In genomic region chr1:205144751-205145150, GRCh38 we compare ENCODE assay signal across 14 cellular contexts. TPM values are rescaled to one million over a fixed set of nuclear protein-coding genes. Genes with fewer than 3 reads are reported as not detected.
DNase-seq lines count a peak whose midpoint lies in the region; ATAC-seq, FAIRE-seq and TF ChIP-seq lines count a peak whose summit lies in the region.
"Had no signal": no experiment of that assay in that cellular context is flagged by ENCODE, and none has a peak within 500 bp of the region (broad histone marks: within the 10 kb centered on the region; RNA-seq: fewer than 3 reads in every experiment).

No MANE protein-coding gene starts in this region.

- peaks cover 20% of the 10 kb centered on the region for H3K36me3 Mint-ChIP-seq in HFFc6 (ENCODE audit: low read depth)

- TF ChIP-seq EP300 in A549 (IDR thresholded peaks at IDR 0.05) = no peak
- no peak for TF ChIP-seq EP300 in K562 (IDR thresholded peaks at IDR 0.05; ENCODE audit: low read length)

- in situ Hi-C loops in K562 (cut with MboI) = no loop called here

- no peaks in the 10 kb centered on the region for H3K79me2 ChIP-seq in K562 (ENCODE audit: control insufficient read depth, insufficient read depth, low read length)

- H3K27me3 ChIP-seq in K562 (ENCODE audit: control insufficient read depth in 2 of 2, insufficient read depth in 2 of 2, low read length in 2 of 2) = no peaks in the 10 kb centered on the region

- no peak overlapping the region for H3K4me3 ChIP-seq in A549
- no peak overlapping the region for H3K4me3 ChIP-seq in K562

- WGBS in A549 (ENCODE audit: missing lambda C conversion rate) = 13% methylated on average over 1 of the region's 1 CpG
- 7% methylated on average over 1 of the region's 1 CpG for WGBS in K562 (ENCODE audit: insufficient coverage, low coverage, missing lambda C conversion rate)

- peak overlapping the region; percentile 36 for H3K4me2 ChIP-seq in A549
- no peak overlapping the region for H3K4me2 ChIP-seq in K562 (ENCODE audit: insufficient read depth, low read length)

- TF ChIP-seq RAD21 in A549 (conservative IDR thresholded peaks at IDR 0.05 in 1 of 2, IDR thresholded peaks at IDR 0.05 in 1 of 2) (no peak), K562 (CRISPR knock-in tag; conservative IDR thresholded peaks at IDR 0.05 in 1 of 2, IDR thresholded peaks at IDR 0.05 in 1 of 2) (no peak)

- H3K9me3 Mint-ChIP-seq in HFFc6 = no peaks in the 10 kb centered on the region

- H3K9ac ChIP-seq in K562 (ENCODE audit: insufficient read depth in 1 of 2, low read depth in 2 of 2, low read length in 2 of 2) = no peak overlapping the region

- H3K36me3 ChIP-seq in K562 (ENCODE audit: control insufficient read depth, insufficient read depth, low read length) = peaks cover 14% of the 10 kb centered on the region; the same call in 2 of the 3 replicates

- POLR2A ChIA-PET in A549 (lab: Yijun Ruan, JAX) = interaction anchor here (0.6 to 1.7 kb wide), 2 partner anchors 23 to 27 kb away, joined by 4 read pairs; partner anchors contain the start of gene RBBP5
- POLR2A ChIA-PET in K562 (lab: Yijun Ruan, JAX) = interaction anchor here (0.5 to 2.5 kb wide), 7 partner anchors 10 to 150 kb away, joined by 3 to 18 read pairs (median 3); partner anchors contain the start of gene RBBP5

- no TSS peak for BruUV-seq in K562 (replicated peaks; lab: Mats Ljungman, UMichigan)

- H3K27ac Mint-ChIP-seq in HFFc6 = peak overlapping the region; percentile 95
- H3K27ac Mint-ChIP-seq: activated naive CD8-positive, alpha-beta T cell had no signal

- TF ChIP-seq CTCF in A549 (IDR thresholded peaks at IDR 0.05) (no peak), HFFc6 (IDR thresholded peaks at IDR 0.05) (no peak), K562 (IDR thresholded peaks at IDR 0.05 in 2 of 3, conservative IDR thresholded peaks at IDR 0.05 in 1 of 3; ENCODE audit: insufficient read depth in 2 of 3, low read depth in 1 of 3, low read length in 3 of 3) (no peak)

- intact Hi-C loops in K562 (cut with micrococcal nuclease) = loop anchor here (5.0 kb wide), 3 partner anchors 53 to 157 kb away; no protein-coding TSS in a partner anchor

- no peak for TF ChIP-seq POLR2A in A549 (IDR thresholded peaks at IDR 0.05; ENCODE audit: low read length)
- TF ChIP-seq POLR2A in K562 (conservative IDR thresholded peaks at IDR 0.05) = no peak

- peak overlapping the region in 1 of 2 experiments; percentile 50; a peak in 2 of 6 replicates for H3K27ac ChIP-seq in A549
- no peak overlapping the region for H3K27ac ChIP-seq in K562 (ENCODE audit: extremely low read depth, low read depth, low read length)

- H3K4me3 Mint-ChIP-seq in HFFc6 = peak overlapping the region; percentile 48
- H3K4me3 Mint-ChIP-seq: activated naive CD8-positive, alpha-beta T cell had no signal

- DNase-seq in A549 (ENCODE audit: low read depth in 1 of 2, low spot score in 1 of 2) (no peak), HFFc6 (peak; percentile 52), K562 (ENCODE audit: extremely low read depth in 1 of 4, low spot score in 3 of 4) (no peak), kidney tubule cell (ENCODE audit: low spot score) (peak; percentile 64), NCI-H748 treated with DMSO at 0.1 percent for 48 hours (lab: John Stamatoyannopoulos, UW) (no peak), NCI-H1694 treated with DMSO at 0.1 percent for 48 hours (lab: John Stamatoyannopoulos, UW) (no peak)
- no peak for DNase-seq in activated naive CD4-positive, alpha-beta T cell treated with anti-CD3 and anti-CD28 coated beads, Interleukin-2, amount 50 U/mL, for 16 hours
- DNase-seq: C1 segment of cervical spinal cord, erythroblast, NCI-H2081, RPMI8226, small intestine had no signal

- H3K9me3 ChIP-seq in A549 (no peaks in the 10 kb centered on the region), K562 (replicated peaks; ENCODE audit: control insufficient read depth, insufficient read depth, low read depth, low read length) (no peaks in the 10 kb centered on the region)

- no peaks in the 10 kb centered on the region for H3K9me1 ChIP-seq in K562 (ENCODE audit: control insufficient read depth, insufficient read depth, low read length)

- FAIRE-seq in A549 (lab: Jason Lieb, UNC) (no peak), K562 (lab: Jason Lieb, UNC) (no peak)
- FAIRE-seq: small intestine had no signal

- H2AFZ ChIP-seq in K562 (ENCODE audit: low read depth, low read length) = no peak overlapping the region

- no peaks in the 10 kb centered on the region for H4K20me1 ChIP-seq in K562 (replicated peaks; ENCODE audit: control insufficient read depth, insufficient read depth, low read length)

- 0 out of 6 replicates have a peak, but pooled peaks of 1 of the 2 experiments have one; percentile 10 for ATAC-seq in A549
- ATAC-seq in K562 = no peak
- no peak for ATAC-seq in GM18868 (IDR thresholded peaks at IDR 0.05; ENCODE audit: unreplicated experiment)

- H3K4me1 Mint-ChIP-seq in HFFc6 (ENCODE audit: low read depth) = peaks cover 62% of the 10 kb centered on the region

- CTCF ChIA-PET in A549 (lab: Yijun Ruan, JAX) = interaction anchor here (0.8 to 2.9 kb wide), 7 partner anchors 13 to 156 kb away, joined by 3 to 19 read pairs (median 4); partner anchors contain the start of gene RBBP5
- CTCF ChIA-PET in K562 (lab: Yijun Ruan, JAX; ENCODE audit: low intra/inter-chr PET ratio) = no interaction called here

- H3K4me1 ChIP-seq in A549 = peaks cover 25% of the 10 kb centered on the region
- peaks cover 3 to 10% of the 10 kb centered on the region in 2 experiments; a peak in 3 of 5 replicates for H3K4me1 ChIP-seq in K562 (replicated peaks in 1 of 2; ENCODE audit: control insufficient read depth in 2 of 2, insufficient read depth in 2 of 2, low read length in 2 of 2)

- peaks cover 3% of the 10 kb centered on the region for H3K27me3 Mint-ChIP-seq in HFFc6 (ENCODE audit: insufficient read depth)
- H3K27me3 Mint-ChIP-seq: activated naive CD8-positive, alpha-beta T cell had no signal

TF ChIP-seq in A549, 52 proteins besides CTCF, POLR2A, EP300 and RAD21 (continues in another document):
- TF ChIP-seq HOXA7 (CRISPR knock-in tag; IDR thresholded peaks at IDR 0.05) (no peak), SREBF2 (IDR thresholded peaks at IDR 0.05) (no peak), TP53 (CRISPR knock-in tag; IDR thresholded peaks at IDR 0.05) (no peak), MAZ (IDR thresholded peaks at IDR 0.05; ENCODE audit: borderline replicate concordance, low read depth, low read length) (no peak), ZSCAN20 (CRISPR knock-in tag; IDR thresholded peaks at IDR 0.05) (no peak), HOXB13 (CRISPR knock-in tag; IDR thresholded peaks at IDR 0.05; ENCODE audit: low read depth) (no peak)
- TF ChIP-seq, protein P1, sequence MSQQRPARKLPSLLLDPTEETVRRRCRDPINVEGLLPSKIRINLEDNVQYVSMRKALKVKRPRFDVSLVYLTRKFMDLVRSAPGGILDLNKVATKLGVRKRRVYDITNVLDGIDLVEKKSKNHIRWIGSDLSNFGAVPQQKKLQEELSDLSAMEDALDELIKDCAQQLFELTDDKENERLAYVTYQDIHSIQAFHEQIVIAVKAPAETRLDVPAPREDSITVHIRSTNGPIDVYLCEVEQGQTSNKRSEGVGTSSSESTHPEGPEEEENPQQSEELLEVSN (IDR thresholded peaks at IDR 0.05; ENCODE audit: borderline replicate concordance, low read depth) = no peak

TF ChIP-seq in K562, 482 proteins besides CTCF, POLR2A, EP300 and RAD21 (continues in another document):
- TF ChIP-seq ZNF316 (IDR thresholded peaks at IDR 0.05) = no peak
- TF ChIP-seq XRCC5 (IDR thresholded peaks at IDR 0.05; ENCODE audit: low read depth, low read length) = no peak
- no peak for TF ChIP-seq PCBP1 (IDR thresholded peaks at IDR 0.05; ENCODE audit: low read depth, low read length, poor library complexity, severe bottlenecking)
- peak; percentile 61; the same call in 1 of the 2 replicates for TF ChIP-seq TEAD2 (tag; IDR thresholded peaks at IDR 0.05)
- TF ChIP-seq E2F4 (CRISPR knock-in tag; IDR thresholded peaks at IDR 0.05; ENCODE audit: low read depth) = no peak

RNA-seq across cellular contexts. Expression of gene RBBP5, which starts 23.0 kb away (rescaled TPM):
- polyA plus RNA-seq in A549 (2011; rRNA removed) (18.6 and 21.8 TPM in 2 replicates), A549 (2017; fragmentation: RNase III; extraction: RNeasy Plus Mini Kit Qiagen cat#74134 plus additional on column Dnase treatment) (14.1 to 15.9 TPM (median 14.5 TPM) in 3 replicates), K562 (2011; rRNA removed) (21.3 and 29.1 TPM in 2 replicates), K562 (2014; fragmentation: Illumina TruSeq; extraction: Trizol) (26.1 and 31.9 TPM in 2 replicates), K562 (2014; fragmentation: Nextera tagmentation; extraction: Ambion mirVana) (10 to 100 TPM; 20.0 to 28.4 TPM), K562 (2014; rRNA removed) (17.2 and 20.7 TPM in 2 replicates)
- polyA plus RNA-seq in A549 (2012; cell fraction: cytosol; rRNA removed) = 5.2 and 5.5 TPM in 2 replicates
- 2.9 and 4.5 TPM in 2 replicates for polyA plus RNA-seq in A549 (2012; cell fraction: nucleus; rRNA removed)
- 19.7 and 21.4 TPM in 2 replicates for polyA minus RNA-seq in A549 (2011; rRNA and poly(A)+ RNA removed)
- total RNA-seq in HFFc6 (2021; fragmentation: NEBNext Ultra II Directional; extraction: Animal tissue kit (Norgen Biotek cat#: 25700)) = 10 to 100 TPM; 13.6 to 16.2 (median 15.8) TPM
- 19.0 and 34.7 TPM in 2 replicates for total RNA-seq in K562 (2011; cell fraction: chromatin; rRNA removed; ENCODE audit: low replicate concordance)
- 11.5 and 13.0 TPM in 2 replicates for total RNA-seq in K562 (2011; cell fraction: nucleolus; rRNA removed)
- 18.9 and 25.9 TPM in 2 replicates for total RNA-seq in K562 (2011; cell fraction: nucleoplasm; rRNA removed)
- total RNA-seq in K562 (2014; rRNA removed) (23.1 and 23.5 TPM in 2 replicates), K562 (2014; rRNA removed; fragmentation: Illumina TruSeq; extraction: Trizol) (37.4 and 38.7 TPM in 2 replicates), K562 (2015; rRNA removed; fragmentation: Illumina TruSeq; extraction: Trizol) (31.1 and 34.9 TPM in 2 replicates), K562 (2021) (24.7 and 25.4 TPM in 2 replicates)
- 7.5 and 16.4 TPM in 2 replicates for polyA plus RNA-seq in K562 (2011; cell fraction: cytosol; rRNA removed)
- 4.6 and 5.7 TPM in 2 replicates for polyA plus RNA-seq in K562 (2011; cell fraction: nucleus; rRNA removed)
- 17.8 and 19.5 TPM in 2 replicates for polyA plus RNA-seq in K562 (2012)
- 50.4 and 73.6 TPM in 2 replicates for polyA minus RNA-seq in K562 (2011; rRNA and poly(A)+ RNA removed)
- polyA minus RNA-seq in K562 (2011; cell fraction: cytosol; rRNA and poly(A)+ RNA removed) = 17.9 and 25.6 TPM in 2 replicates
- 6.1 and 10.8 TPM in 2 replicates for polyA minus RNA-seq in K562 (2011; cell fraction: nucleus; rRNA and poly(A)+ RNA removed)

Comparison
In these comparisons a context has a peak if more than half of its experiments do, and no peak if none do; other contexts are left out.
1. DNase-seq: peak in HFFc6 (single experiment) and kidney tubule cell (single experiment); none in A549 (0 of 2), K562 (0 of 4), NCI-H748 treated with DMSO at 0.1 percent for 48 hours (single experiment), NCI-H1694 treated with DMSO at 0.1 percent for 48 hours (single experiment) and activated naive CD4-positive, alpha-beta T cell treated with anti-CD3 and anti-CD28 coated beads, Interleukin-2, amount 50 U/mL, for 16 hours (single experiment).